11 cellular contexts compared by ENCODE assay signal in genomic region chr3:149536429-149536828, GRCh38.
DNase-seq lines count a peak whose midpoint lies in the region; ATAC-seq, FAIRE-seq and TF ChIP-seq lines count a peak whose summit lies in the region.
"Had no signal": no experiment of that assay in that cellular context is flagged by ENCODE, and none has a peak within 500 bp of the region (broad histone marks: within the 10 kb centered on the region; RNA-seq: fewer than 3 reads in every experiment).

No MANE protein-coding gene starts in this region.

- H3K4me1 ChIP-seq in H9 (ENCODE audit: insufficient read depth, low read length) (peaks cover 2% of the 10 kb centered on the region; the same call in 1 of the 2 replicates), astrocyte (ENCODE audit: insufficient read depth, low read length) (peaks cover 63% of the 10 kb centered on the region), rectal smooth muscle tissue (ENCODE audit: control insufficient read depth, insufficient read depth, low read length) (peaks cover 22% of the 10 kb centered on the region)

- H3K36me3 ChIP-seq in astrocyte (ENCODE audit: insufficient read depth, low read length) (peaks cover 7% of the 10 kb centered on the region), rectal smooth muscle tissue (ENCODE audit: control insufficient read depth, insufficient read depth, low read length) (no peaks in the 10 kb centered on the region)

- no peak overlapping the region for H2BK5ac ChIP-seq in H9 (ENCODE audit: insufficient read length, low read length)

- no peak overlapping the region for H2BK120ac ChIP-seq in H9 (ENCODE audit: low read depth, low read length, poor library complexity, severe bottlenecking)

- no peak overlapping the region for H4K5ac ChIP-seq in H9 (ENCODE audit: insufficient read length, low read depth, low read length)

- no CpG with 5 or more reads among the region's 11 CpGs for WGBS in H9 (ENCODE audit: extremely low coverage, insufficient read length, low lambda C conversion rate)

- no peak overlapping the region for H3K27ac ChIP-seq in H9 (ENCODE audit: insufficient read length, low read depth, low read length)
- H3K27ac ChIP-seq in astrocyte (ENCODE audit: low read depth, low read length), result peak overlapping the region; percentile 70
- H3K27ac ChIP-seq in rectal smooth muscle tissue (ENCODE audit: low read depth, low read length), result peak overlapping the region; percentile 62

- H3K27me3 Mint-ChIP-seq in H9 (ENCODE audit: low read depth) (no peaks in the 10 kb centered on the region), astrocyte (ENCODE audit: low read depth, unreplicated experiment) (no peaks in the 10 kb centered on the region)

- no peak overlapping the region for H3K23ac ChIP-seq in H9 (ENCODE audit: insufficient read length, low read depth, low read length)

- H3K4me1 Mint-ChIP-seq in H9 (peaks cover 31 to 35% of the 10 kb centered on the region in 2 experiments), astrocyte (ENCODE audit: low read depth, unreplicated experiment) (peaks cover 82% of the 10 kb centered on the region)

- FAIRE-seq in astrocyte (lab: Jason Lieb, UNC), result no peak

- no peak overlapping the region for H3T11ph ChIP-seq in H9 (ENCODE audit: low read length)

- no peak overlapping the region for H3K56ac ChIP-seq in H9 (ENCODE audit: insufficient read length, low read depth, low read length)

- no peak overlapping the region for H4K91ac ChIP-seq in H9 (ENCODE audit: insufficient read length, low read depth, low read length)

- H3K27ac Mint-ChIP-seq in H9, result peak overlapping the region in 1 of 3 experiments; percentile 41; a peak in 2 of 7 replicates
- peak overlapping the region; percentile 94 for H3K27ac Mint-ChIP-seq in astrocyte (ENCODE audit: unreplicated experiment)
- H3K27ac Mint-ChIP-seq: activated CD4-positive, alpha-beta T cell treated with anti-CD3 and anti-CD28 coated beads for 36 hours had no signal

- TF ChIP-seq CTCF in H9 (conservative IDR thresholded peaks at IDR 0.05) (no peak), astrocyte (IDR thresholded peaks at IDR 0.05; ENCODE audit: insufficient read depth, low read depth, low read length) (no peak)

- H3K4me3 Mint-ChIP-seq in H9 (no peak overlapping the region), astrocyte (ENCODE audit: unreplicated experiment) (no peak overlapping the region)
- H3K4me3 Mint-ChIP-seq: activated CD4-positive, alpha-beta T cell treated with anti-CD3 and anti-CD28 coated beads for 36 hours had no signal

- no peak overlapping the region for H2BK15ac ChIP-seq in H9 (ENCODE audit: low read depth, low read length)

- H3K36me3 Mint-ChIP-seq in H9 (ENCODE audit: insufficient read depth in 1 of 3, low read depth in 3 of 3) (peaks cover 0 to 6% (median 0%) of the 10 kb centered on the region in 3 experiments; a peak in 2 of 7 replicates), astrocyte (ENCODE audit: low read depth, unreplicated experiment) (peaks cover 2% of the 10 kb centered on the region)

- H2BK12ac ChIP-seq in H9 (ENCODE audit: insufficient read length, low read depth, low read length), result no peak overlapping the region

- no peak overlapping the region for H3K18ac ChIP-seq in H9 (ENCODE audit: insufficient read length, low read depth, low read length)

- no peak overlapping the region for H3K4ac ChIP-seq in H9 (ENCODE audit: low read depth, low read length)

- no peak overlapping the region for H4K8ac ChIP-seq in H9 (replicated peaks; ENCODE audit: insufficient read length, low read depth, low read length)

- DNase-seq in H9, result peak; percentile 71
- DNase-seq in astrocyte (ENCODE audit: low read depth), result peak; percentile 68
- peak in 33 of 51 donors; percentile 7 to 72 (median 43) for DNase-seq in hypothalamus (lab: John Stamatoyannopoulos, UW)
- no peak for DNase-seq in activated effector memory CD4-positive, alpha-beta T cell treated with Interleukin-2 at 50 U/mL for 16 hours
- DNase-seq: activated CD4-positive, alpha-beta T cell treated with anti-CD3 and anti-CD28 coated beads for 36 hours; GF-D8; stimulated activated CD4-positive, alpha-beta T cell treated with anti-CD3 and anti-CD28 coated beads, Interleukin-2, amount 100 ng/mL, for 48 hours had no signal

- H2AFZ ChIP-seq in H9 (ENCODE audit: low read length) (no peak overlapping the region), astrocyte (ENCODE audit: low read depth, low read length) (no peak overlapping the region)

- H2BK20ac ChIP-seq in H9 (ENCODE audit: low read depth, low read length, poor library complexity, severe bottlenecking), result no peak overlapping the region

- H3K27me3 ChIP-seq in H9 (ENCODE audit: insufficient read depth, low read length) (no peaks in the 10 kb centered on the region), astrocyte (ENCODE audit: insufficient read depth, low read length) (no peaks in the 10 kb centered on the region), rectal smooth muscle tissue (ENCODE audit: control insufficient read depth, insufficient read depth, low read length) (no peaks in the 10 kb centered on the region)

- H3K23me2 ChIP-seq in H9 (ENCODE audit: insufficient read length, low read depth, low read length, poor library complexity, severe bottlenecking), result no peaks in the 10 kb centered on the region

- no peaks in the 10 kb centered on the region for H3K79me1 ChIP-seq in H9 (ENCODE audit: insufficient read depth, low read depth, low read length, poor library complexity, severe bottlenecking)

- no peaks in the 10 kb centered on the region for H3K79me2 ChIP-seq in H9 (ENCODE audit: insufficient read depth, low read length)
- peaks cover 81% of the 10 kb centered on the region for H3K79me2 ChIP-seq in astrocyte (ENCODE audit: insufficient read depth, low read length)

- no peak overlapping the region for H3K4me3 ChIP-seq in astrocyte (ENCODE audit: insufficient read depth, low read depth, low read length)
- H3K4me3 ChIP-seq in rectal smooth muscle tissue (ENCODE audit: low read length), result no peak overlapping the region

- ATAC-seq in GM18517 (IDR thresholded peaks at IDR 0.05; ENCODE audit: unreplicated experiment) (no peak), GM21447 (IDR thresholded peaks at IDR 0.05; ENCODE audit: unreplicated experiment) (no peak), HG03442 (IDR thresholded peaks at IDR 0.05; ENCODE audit: unreplicated experiment) (no peak)
- ATAC-seq: activated CD4-positive, alpha-beta T cell treated with anti-CD3 and anti-CD28 coated beads for 36 hours had no signal

- H2AK5ac ChIP-seq in H9 (ENCODE audit: insufficient read length, low read length), result no peak overlapping the region

- no peak overlapping the region for H3K14ac ChIP-seq in H9 (ENCODE audit: insufficient read depth, low read length)

- H3K9ac ChIP-seq in H9 (ENCODE audit: extremely low read depth, insufficient read length, low read length), result no peak overlapping the region
- H3K9ac ChIP-seq in astrocyte (ENCODE audit: low read length), result peak overlapping the region; percentile 64
- H3K9ac ChIP-seq in rectal smooth muscle tissue (ENCODE audit: low read length), result no peak overlapping the region

- H4K20me1 ChIP-seq in H9 (ENCODE audit: control insufficient read depth, insufficient read depth, insufficient read length) (no peaks in the 10 kb centered on the region), astrocyte (ENCODE audit: insufficient read depth, low read length) (peaks cover 5% of the 10 kb centered on the region)

- H3K9me3 ChIP-seq in H9 (ENCODE audit: control insufficient read depth, low read depth, low read length) (no peaks in the 10 kb centered on the region), astrocyte (ENCODE audit: insufficient read depth, low read depth, low read length) (no peaks in the 10 kb centered on the region)

- H3K4me2 ChIP-seq in H9 (ENCODE audit: insufficient read depth, insufficient read length, low read length), result no peak overlapping the region
- peak overlapping the region; percentile 71 for H3K4me2 ChIP-seq in astrocyte (ENCODE audit: low read length)

- H3K9me3 Mint-ChIP-seq in H9, result no peaks in the 10 kb centered on the region
- no peaks in the 10 kb centered on the region for H3K9me3 Mint-ChIP-seq in astrocyte (ENCODE audit: unreplicated experiment)
